Comparison of ENCODE assay signal across 8 cellular contexts in genomic region chr3:132721479-132722164, GRCh38. TPM values are rescaled to one million over a fixed set of nuclear protein-coding genes. Genes with fewer than 3 reads are reported as not detected.
DNase-seq lines count a peak whose midpoint lies in the region; ATAC-seq and TF ChIP-seq lines count a peak whose summit lies in the region.

No MANE protein-coding gene starts in this region.

- intact Hi-C loops in spleen (cut with DNase I; ENCODE audit: low total_unique reads), result no loop called here

- peaks cover 13 to 60% (median 41%) of the 10 kb centered on the region in 6 donors for H3K4me1 ChIP-seq in spleen

- DNase-seq in AG08396 (ENCODE audit: low spot score) (peak; percentile 66), HS-5 (ENCODE audit: low read depth) (peak; percentile 16), SK-N-DZ (ENCODE audit: low spot score) (peak; percentile 75), kidney glomerular epithelial cell (lab: John Stamatoyannopoulos, UW) (peak; percentile 51), spleen (peak; percentile 89), epidermal melanocyte (ENCODE audit: insufficient read length, low spot score) (no peak)
- DNase-seq in central memory CD8-positive, alpha-beta T cell (ENCODE audit: low spot score in 2 of 2), result peak in 1 of 2 donors; percentile 21

- no peaks in the 10 kb centered on the region for H3K9me3 ChIP-seq in spleen

- no peaks in the 10 kb centered on the region for H3K27me3 Mint-ChIP-seq in central memory CD8-positive, alpha-beta T cell

- H3K4me1 Mint-ChIP-seq in central memory CD8-positive, alpha-beta T cell, result peaks cover 37% of the 10 kb centered on the region

- 5 to 10% (median 7%) methylated on average over 34 to 47 of the region's 47 CpGs for WGBS in spleen, 5 donors

- peak overlapping the region; percentile 89 for H3K27ac Mint-ChIP-seq in central memory CD8-positive, alpha-beta T cell (ENCODE audit: low read depth)

- peaks cover 13% of the 10 kb centered on the region for H3K36me3 Mint-ChIP-seq in central memory CD8-positive, alpha-beta T cell (ENCODE audit: insufficient read depth)

- H3K9me3 Mint-ChIP-seq in central memory CD8-positive, alpha-beta T cell, result no peaks in the 10 kb centered on the region

- peak overlapping the region; percentile 85 to 99 (median 94) for H3K27ac ChIP-seq in spleen

- ATAC-seq in GM18498 (IDR thresholded peaks at IDR 0.05; ENCODE audit: unreplicated experiment), result peak; percentile 24
- ATAC-seq in central memory CD8-positive, alpha-beta T cell (replicated peaks; ENCODE audit: extremely low read depth, poor library complexity, severe bottlenecking), result peak; percentile 15

- H3K4me3 ChIP-seq in spleen, result peak overlapping the region; percentile 59 to 98 (median 78)

- TF ChIP-seq CTCF in spleen (IDR thresholded peaks at IDR 0.05 in 8 of 11, conservative IDR thresholded peaks at IDR 0.05 in 3 of 11), result peak in 7 of 11 experiments; percentile 28 to 64 (median 39)

- peak overlapping the region; percentile 84 for H3K4me3 Mint-ChIP-seq in central memory CD8-positive, alpha-beta T cell

- no peak for TF ChIP-seq POLR2A in spleen (IDR thresholded peaks at IDR 0.05)

- H3K27me3 ChIP-seq in spleen (replicated peaks in 1 of 7), result no peaks in the 10 kb centered on the region

- peaks cover 0 to 28% (median 6%) of the 10 kb centered on the region in 6 donors for H3K36me3 ChIP-seq in spleen

RNA-seq across cellular contexts. Expression of gene NPHP3, which starts 0.6 kb away (rescaled TPM):
- polyA plus RNA-seq in SK-N-DZ (2014; cell fraction: cytosol; rRNA removed), result 13.2 and 28.1 TPM in 2 replicates
- polyA plus RNA-seq in SK-N-DZ (2014; cell fraction: nucleus; rRNA removed), result 20.0 and 24.4 TPM in 2 replicates
- 10 to 100 TPM; 22.7 to 66.7 (median 39.9) TPM for total RNA-seq in spleen
- polyA plus RNA-seq in spleen, result 10 to 100 TPM in 2 of 3 donors, 1 to 10 TPM in 1; 4.6 to 12.0 (median 11.9) TPM
